ENCODE assay signal across 8 cellular contexts in the genomic region with DNA sequence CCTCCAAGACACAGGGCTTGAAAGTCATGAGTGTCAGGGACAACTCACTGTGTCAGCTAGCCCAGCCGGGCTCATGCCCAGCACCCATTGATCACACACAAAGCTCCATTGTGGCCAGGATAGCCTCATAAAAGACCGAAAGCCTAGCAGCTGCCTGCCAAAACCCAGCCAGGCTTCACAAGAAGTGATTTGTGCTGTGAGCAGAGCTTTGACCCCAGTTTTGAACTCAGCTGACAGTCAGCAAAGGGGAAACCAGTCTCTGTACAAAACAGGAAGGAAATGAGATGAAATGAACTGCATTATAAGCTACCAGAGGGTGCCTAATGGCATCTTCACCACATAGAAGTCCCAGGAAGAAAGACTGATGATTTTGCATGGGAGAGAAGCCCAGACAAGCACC. TPM values are rescaled to one million over a fixed set of nuclear protein-coding genes. Genes with fewer than 3 reads are reported as not detected.
DNase-seq lines count a peak whose midpoint lies in the region; ATAC-seq and TF ChIP-seq lines count a peak whose summit lies in the region.

No MANE protein-coding gene starts in this region.

- H3K36me3 Mint-ChIP-seq in activated T-helper 17 cell treated with anti-CD3 and anti-CD28 coated beads, Interleukin-2, amount 50 U/mL, for 72 hours (ENCODE audit: low read depth), result no peaks in the 10 kb centered on the region
- H3K36me3 Mint-ChIP-seq in endothelial cell (ENCODE audit: low read depth, unreplicated experiment), result no peaks in the 10 kb centered on the region

- peak; percentile 50 for ATAC-seq in GM19468 (IDR thresholded peaks at IDR 0.05; ENCODE audit: extremely low read depth, unreplicated experiment)
- ATAC-seq in HG03571 (IDR thresholded peaks at IDR 0.05; ENCODE audit: unreplicated experiment), result peak; percentile 53
- ATAC-seq in activated T-helper 17 cell treated with anti-CD3 and anti-CD28 coated beads, Interleukin-2, amount 50 U/mL, for 72 hours (replicated peaks), result peak; percentile 27

- no peak overlapping the region for H3K4me3 Mint-ChIP-seq in activated T-helper 17 cell treated with anti-CD3 and anti-CD28 coated beads, Interleukin-2, amount 50 U/mL, for 72 hours
- H3K4me3 Mint-ChIP-seq in endothelial cell (ENCODE audit: unreplicated experiment), result no peak overlapping the region

- DNase-seq in Caki2 (ENCODE audit: low read depth) (peak; percentile 18), midbrain (lab: John Stamatoyannopoulos, UW) (peak; percentile 95), NK-92 (lab: John Stamatoyannopoulos, UW; ENCODE audit: unreplicated experiment) (no peak), NCI-H446 (lab: John Stamatoyannopoulos, UW) (no peak), endothelial cell (ENCODE audit: low spot score) (no peak)

- peaks cover 17% of the 10 kb centered on the region for H3K4me1 Mint-ChIP-seq in activated T-helper 17 cell treated with anti-CD3 and anti-CD28 coated beads, Interleukin-2, amount 50 U/mL, for 72 hours
- peaks cover 15% of the 10 kb centered on the region for H3K4me1 Mint-ChIP-seq in endothelial cell (ENCODE audit: unreplicated experiment)

- in situ Hi-C loops in Caki2 (cut with HindIII; ENCODE audit: low pct_unique_long_range_greater_than_20kb, low sequenced_read_pairs), result no loop called here

- peak overlapping the region; percentile 26 for H3K27ac Mint-ChIP-seq in activated T-helper 17 cell treated with anti-CD3 and anti-CD28 coated beads, Interleukin-2, amount 50 U/mL, for 72 hours
- no peak overlapping the region for H3K27ac Mint-ChIP-seq in endothelial cell (ENCODE audit: unreplicated experiment)

- H3K27me3 Mint-ChIP-seq in activated T-helper 17 cell treated with anti-CD3 and anti-CD28 coated beads, Interleukin-2, amount 50 U/mL, for 72 hours, result peaks cover 19% of the 10 kb centered on the region
- peaks cover 14% of the 10 kb centered on the region for H3K27me3 Mint-ChIP-seq in endothelial cell (ENCODE audit: unreplicated experiment)

- no peak for TF ChIP-seq CTCF in endothelial cell (IDR thresholded peaks at IDR 0.05; ENCODE audit: unreplicated experiment)

- no peaks in the 10 kb centered on the region for H3K9me3 Mint-ChIP-seq in activated T-helper 17 cell treated with anti-CD3 and anti-CD28 coated beads, Interleukin-2, amount 50 U/mL, for 72 hours
- no peaks in the 10 kb centered on the region for H3K9me3 Mint-ChIP-seq in endothelial cell (ENCODE audit: unreplicated experiment)

RNA-seq across cellular contexts. Expression of gene RUBCNL, which starts 2.9 kb away (rescaled TPM):
- not detected in 2 replicates for total RNA-seq in Caki2 (2014; rRNA removed; shearing (Covaris generic); ENCODE audit: low replicate concordance)
- 1 to 10 TPM in 1 of 2 donors, under 1 TPM in 1; 0.56 to 3.4 TPM for total RNA-seq in activated T-helper 17 cell treated with anti-CD3 and anti-CD28 coated beads, Interleukin-2, amount 50 U/mL, for 72 hours
- 0.31 TPM for total RNA-seq in endothelial cell (ENCODE audit: unreplicated experiment)

Comparison
In these comparisons a context has a peak if more than half of its experiments do, and no peak if none do; other contexts are left out.
1. DNase-seq: peak in Caki2 (single experiment) and midbrain (single experiment); none in NK-92 (single experiment), NCI-H446 (0 of 2) and endothelial cell (single experiment).
2. Peak in every context shown above with its lines, with median percentiles within 50 percentile points of each other: ATAC-seq.